Comparison of ENCODE assay signal across 7 cellular contexts in the genomic region with DNA sequence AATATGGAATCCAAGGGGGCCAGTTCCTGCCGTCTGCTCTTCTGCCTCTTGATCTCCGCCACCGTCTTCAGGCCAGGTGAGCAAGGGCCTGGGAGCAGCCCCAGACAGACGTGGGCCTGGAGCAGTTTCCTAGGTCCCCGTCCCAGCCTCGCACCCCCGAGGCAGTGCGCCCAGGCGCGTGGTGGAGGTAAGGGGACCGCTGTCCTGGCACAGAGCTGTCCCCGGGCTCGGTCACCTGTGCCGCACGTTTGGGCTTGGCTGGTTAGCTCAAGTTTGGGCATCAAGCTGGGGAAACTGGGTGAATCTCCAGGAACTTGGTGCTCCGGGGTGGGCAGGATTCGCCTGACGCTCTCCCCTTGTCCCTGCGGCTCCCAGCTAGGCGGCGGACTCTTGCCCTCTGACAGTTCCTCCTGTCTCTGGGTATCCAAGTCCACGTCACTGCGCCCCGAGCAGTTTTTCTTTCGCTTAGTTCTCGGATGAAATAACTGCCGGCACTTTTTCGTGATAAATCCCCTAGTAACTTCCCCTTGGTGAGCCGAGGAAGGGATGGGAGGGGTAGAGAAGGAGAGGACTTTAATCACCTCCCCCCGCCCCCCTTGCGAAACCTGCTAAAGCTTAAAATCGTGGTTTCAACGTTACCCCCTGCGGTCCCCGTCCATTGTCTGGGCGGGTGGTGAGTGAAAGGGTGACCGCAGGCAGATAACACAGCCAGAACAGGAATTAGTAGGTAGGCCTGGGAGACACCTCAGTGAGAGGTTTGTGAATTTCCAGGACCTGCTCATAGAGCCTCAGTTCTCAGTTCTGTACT.
DNase-seq lines count a peak whose midpoint lies in the region; ATAC-seq and FAIRE-seq lines count a peak whose summit lies in the region.

No MANE protein-coding gene starts in this region.

- ATAC-seq in HG02759 (IDR thresholded peaks at IDR 0.05; ENCODE audit: unreplicated experiment): peak; percentile 35

- DNase-seq in GM18507 (ENCODE audit: extremely low spot score, insufficient read length, low read depth): no peak
- peak; percentile 12 to 30 for DNase-seq in NCI-H187 (lab: John Stamatoyannopoulos, UW)
- DNase-seq in activated CD4-positive, alpha-beta T cell treated with anti-CD3 and anti-CD28 coated beads for 24 hours (ENCODE audit: low read depth in 2 of 2): peak; percentile 61 to 73
- peak; percentile 71 for DNase-seq in left kidney (ENCODE audit: low read depth, low spot score)
- peak; percentile 91 for DNase-seq in stimulated activated CD4-positive, alpha-beta T cell treated with anti-CD3 and anti-CD28 coated beads, Interleukin-1b, Interleukin-23, amount 100 ng/mL, for 48 hours

- peak; percentile 96 for FAIRE-seq in GM18507 (lab: Jason Lieb, UNC)

- peak overlapping the region; percentile 95 for H3K27ac ChIP-seq in cingulate gyrus (ENCODE audit: low read depth, low read length)
